Comparison of ENCODE assay signal across 25 cellular contexts in genomic region chr1:187787696-187788095, GRCh38.
A peak's percentile ranks its signal among the peaks of the same experiment; 100 is the strongest.
DNase-seq lines count a peak whose midpoint lies in the region; ATAC-seq and TF ChIP-seq lines count a peak whose summit lies in the region.
"Had no signal": no experiment of that assay in that cellular context is flagged by ENCODE, and none has a peak within 500 bp of the region (broad histone marks: within the 10 kb centered on the region; RNA-seq: fewer than 3 reads in every experiment).

No MANE protein-coding gene starts in this region.

- peaks cover 6% of the 10 kb centered on the region for H3K9me3 Mint-ChIP-seq in mesothelial cell of epicardium
- peaks cover 5% of the 10 kb centered on the region for H3K9me3 Mint-ChIP-seq in activated CD8-positive, alpha-beta T cell treated with anti-CD3 and anti-CD28 coated beads, Interleukin-2, amount 10 ng/mL, durations not matched to agents 7 days and 5 days (ENCODE audit: insufficient read depth)

- H3K4me1 Mint-ChIP-seq in mesothelial cell of epicardium, result peaks cover 4% of the 10 kb centered on the region
- H3K4me1 Mint-ChIP-seq in activated CD8-positive, alpha-beta T cell treated with anti-CD3 and anti-CD28 coated beads, Interleukin-2, amount 10 ng/mL, durations not matched to agents 7 days and 5 days (ENCODE audit: low read depth), result no peaks in the 10 kb centered on the region
- H3K4me1 Mint-ChIP-seq: CD14-positive monocyte; CD8-positive, alpha-beta memory T cell; IgD-negative memory B cell had no signal

- DNase-seq in NCI-H69 (lab: John Stamatoyannopoulos, UW), result peak; percentile 36
- peak; percentile 74 for DNase-seq in SK-N-DZ (ENCODE audit: low spot score)
- no peak for DNase-seq in mesothelial cell of epicardium (ENCODE audit: low spot score in 2 of 2, unreplicated experiment in 2 of 2)
- peak; percentile 16 for DNase-seq in retina
- DNase-seq in mucosa of gallbladder (ENCODE audit: low spot score), result no peak
- DNase-seq in activated CD8-positive, alpha-beta T cell treated with anti-CD3 and anti-CD28 coated beads, Interleukin-2, amount 10 ng/mL, durations not matched to agents 7 days and 5 days, result no peak
- DNase-seq in ACHN, result no peak
- DNase-seq: BE2C; Calu3; CD8-positive, alpha-beta memory T cell; DMS53; GOT3; MM.1S; NCI-H1694; NCI-H2029 treated with DMSO at 0.1 percent for 48 hours; NCI-H345; NCI-H510A treated with DMSO at 0.1 percent for 48 hours; NCI-H748 treated with DMSO at 0.1 percent for 48 hours; NK-92 treated with Interleukin-12 subunit alpha and Interleukin-12 subunit beta, amount 100 ng/mL, for 24 hours; PC-9; SJCRH30 had no signal

- no peak overlapping the region for H3K4me3 Mint-ChIP-seq in mesothelial cell of epicardium
- no peak overlapping the region for H3K4me3 Mint-ChIP-seq in activated CD8-positive, alpha-beta T cell treated with anti-CD3 and anti-CD28 coated beads, Interleukin-2, amount 10 ng/mL, durations not matched to agents 7 days and 5 days
- H3K4me3 Mint-ChIP-seq: CD14-positive monocyte; CD8-positive, alpha-beta memory T cell; IgD-negative memory B cell had no signal

- peaks cover 2% of the 10 kb centered on the region for H3K36me3 Mint-ChIP-seq in mesothelial cell of epicardium
- no peaks in the 10 kb centered on the region for H3K36me3 Mint-ChIP-seq in activated CD8-positive, alpha-beta T cell treated with anti-CD3 and anti-CD28 coated beads, Interleukin-2, amount 10 ng/mL, durations not matched to agents 7 days and 5 days (ENCODE audit: low read depth)
- H3K36me3 Mint-ChIP-seq: CD14-positive monocyte; CD8-positive, alpha-beta memory T cell; IgD-negative memory B cell had no signal

- H3K27me3 Mint-ChIP-seq in mesothelial cell of epicardium (ENCODE audit: low read depth), result no peaks in the 10 kb centered on the region
- no peaks in the 10 kb centered on the region for H3K27me3 Mint-ChIP-seq in activated CD8-positive, alpha-beta T cell treated with anti-CD3 and anti-CD28 coated beads, Interleukin-2, amount 10 ng/mL, durations not matched to agents 7 days and 5 days (ENCODE audit: low read depth)
- H3K27me3 Mint-ChIP-seq: CD8-positive, alpha-beta memory T cell; IgD-negative memory B cell had no signal

- CTCF ChIA-PET in activated CD8-positive, alpha-beta T cell treated with anti-CD3 and anti-CD28 coated beads, Interleukin-2, amount 10 ng/mL, durations not matched to agents 7 days and 5 days (lab: Charles Lee), result no interaction called here

- H3K27ac Mint-ChIP-seq in mesothelial cell of epicardium, result peak overlapping the region; percentile 33
- no peak overlapping the region for H3K27ac Mint-ChIP-seq in activated CD8-positive, alpha-beta T cell treated with anti-CD3 and anti-CD28 coated beads, Interleukin-2, amount 10 ng/mL, durations not matched to agents 7 days and 5 days
- H3K27ac Mint-ChIP-seq: CD14-positive monocyte; CD8-positive, alpha-beta memory T cell; IgD-negative memory B cell had no signal

- no peak for ATAC-seq in activated CD8-positive, alpha-beta T cell treated with anti-CD3 and anti-CD28 coated beads, Interleukin-2, amount 10 ng/mL, durations not matched to agents 7 days and 5 days
- ATAC-seq: HCT116, Right ventricle myocardium inferior had no signal

- in situ Hi-C loops in ACHN (cut with HindIII; ENCODE audit: low pct_ligation_motif_present, low pct_unique_long_range_greater_than_20kb, low sequenced_read_pairs), result no loop called here

- no peak for TF ChIP-seq CTCF in mesothelial cell of epicardium (IDR thresholded peaks at IDR 0.05; ENCODE audit: unreplicated experiment)

- POLR2A ChIA-PET in activated CD8-positive, alpha-beta T cell treated with anti-CD3 and anti-CD28 coated beads, Interleukin-2, amount 10 ng/mL, durations not matched to agents 7 days and 5 days (lab: Charles Lee), result no interaction called here

Comparison
In these comparisons a context has a peak if more than half of its experiments do, and no peak if none do; other contexts are left out.
1. DNase-seq: peak in NCI-H69 (single experiment), SK-N-DZ (single experiment) and retina (single experiment); none in mesothelial cell of epicardium (0 of 2), mucosa of gallbladder (single experiment), activated CD8-positive, alpha-beta T cell treated with anti-CD3 and anti-CD28 coated beads, Interleukin-2, amount 10 ng/mL, durations not matched to agents 7 days and 5 days (single experiment) and ACHN (single experiment).